Comparison of ENCODE assay signal across 20 cellular contexts in the genomic region with DNA sequence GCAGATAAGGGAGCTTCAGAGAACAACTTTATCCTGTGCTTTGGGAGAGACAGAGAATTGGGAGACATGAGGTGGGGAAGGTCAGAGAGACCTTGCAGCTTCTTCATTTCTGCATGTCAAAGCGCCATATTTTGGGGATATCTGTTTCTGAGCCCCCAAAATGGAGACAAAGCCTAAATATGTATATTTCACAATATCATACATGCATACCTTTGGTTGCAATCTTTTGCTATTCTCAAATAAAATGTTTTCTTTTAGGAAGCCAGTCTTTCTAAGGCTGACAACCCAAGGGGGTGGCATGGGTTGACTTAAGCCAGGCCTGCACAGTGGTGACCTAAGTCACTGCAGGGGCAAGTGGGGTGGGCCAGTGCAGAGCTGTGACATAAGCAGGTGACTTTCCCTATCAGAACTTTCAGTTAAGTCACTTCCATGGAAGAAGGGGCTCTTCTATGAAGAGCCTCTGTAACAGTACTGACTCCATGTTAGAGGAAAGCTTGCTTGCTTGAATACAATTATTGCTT. TPM values are rescaled to one million over a fixed set of nuclear protein-coding genes. Genes with fewer than 3 reads are reported as not detected.
DNase-seq lines count a peak whose midpoint lies in the region; ATAC-seq, FAIRE-seq and TF ChIP-seq lines count a peak whose summit lies in the region.
"Had no signal": no experiment of that assay in that cellular context is flagged by ENCODE, and none has a peak within 500 bp of the region (broad histone marks: within the 10 kb centered on the region; RNA-seq: fewer than 3 reads in every experiment).

No MANE protein-coding gene starts in this region.

- H3K27me3 ChIP-seq in K562 (ENCODE audit: control insufficient read depth in 2 of 2, insufficient read depth in 2 of 2, low read length in 2 of 2), result no peaks in the 10 kb centered on the region
- H3K27me3 ChIP-seq: BLaER1 treated with 17β-estradiol and CSF1 and Interleukin-3, amounts not matched to agents 10 nM and 100 nM had no signal

- no peak for TF ChIP-seq RAD21 in K562 (CRISPR knock-in tag; conservative IDR thresholded peaks at IDR 0.05 in 1 of 2, IDR thresholded peaks at IDR 0.05 in 1 of 2)

- H2AFZ ChIP-seq in K562 (ENCODE audit: low read depth, low read length), result no peak overlapping the region
- H2AFZ ChIP-seq: GM23248 had no signal

- H3K9me1 ChIP-seq in K562 (ENCODE audit: control insufficient read depth, insufficient read depth, low read length), result no peaks in the 10 kb centered on the region

- no peak overlapping the region for H3K9ac ChIP-seq in K562 (ENCODE audit: insufficient read depth in 1 of 2, low read depth in 2 of 2, low read length in 2 of 2)
- H3K9ac ChIP-seq: BLaER1 treated with 17β-estradiol and CSF1 and Interleukin-3, amounts not matched to agents 10 nM and 100 nM; GM23248 had no signal

- CTCF ChIA-PET in HEK293T (lab: Yijun Ruan, JAX), result interaction anchor here (1.8 kb wide), 1 partner anchor 8 kb away, joined by 6 read pairs; no protein-coding TSS in a partner anchor
- CTCF ChIA-PET in K562 (lab: Yijun Ruan, JAX; ENCODE audit: low intra/inter-chr PET ratio), result no interaction called here

- POLR2A ChIA-PET in HEK293T (lab: Yijun Ruan, JAX), result no interaction called here
- POLR2A ChIA-PET in K562 (lab: Yijun Ruan, JAX), result interaction anchor here (1.0 to 2.3 kb wide), 5 partner anchors 8 to 17 kb away, joined by 3 to 10 read pairs (median 3); a partner anchor contains a TSS

- peaks cover 3% of the 10 kb centered on the region for H3K36me3 Mint-ChIP-seq in activated T-helper 2 cell treated with anti-CD3 and anti-CD28 coated beads, Interferon-gamma antibody, Interleukin-2, Interleukin-4, amounts not matched to agents 10 μg/mL and 5 μg/mL and 100 μg/mL, durations not matched to agents 14 hours and 24 hours and 36 hours (ENCODE audit: low read depth)
- H3K36me3 Mint-ChIP-seq: CD8-positive, alpha-beta T cell had no signal

- no TSS peak for BruUV-seq in K562 (replicated peaks; lab: Mats Ljungman, UMichigan)

- 17% methylated on average over 1 of the region's 1 CpG for WGBS in K562 (ENCODE audit: insufficient coverage, low coverage, missing lambda C conversion rate)

- H3K27ac Mint-ChIP-seq in activated T-helper 2 cell treated with anti-CD3 and anti-CD28 coated beads, Interferon-gamma antibody, Interleukin-2, Interleukin-4, amounts not matched to agents 10 μg/mL and 5 μg/mL and 100 μg/mL, durations not matched to agents 14 hours and 24 hours and 36 hours, result no peak overlapping the region
- H3K27ac Mint-ChIP-seq: B cell; CD8-positive, alpha-beta T cell; HFFc6; IgD-negative memory B cell had no signal

- no peaks in the 10 kb centered on the region for H3K9me3 ChIP-seq in K562 (replicated peaks; ENCODE audit: control insufficient read depth, insufficient read depth, low read depth, low read length)

- TF ChIP-seq POLR2A in K562 (conservative IDR thresholded peaks at IDR 0.05), result no peak

- no peak overlapping the region for H3K4me2 ChIP-seq in K562 (ENCODE audit: insufficient read depth, low read length)
- H3K4me2 ChIP-seq: BLaER1 treated with 17β-estradiol and CSF1 and Interleukin-3, amounts not matched to agents 10 nM and 100 nM had no signal

- no peak overlapping the region for H3K4me3 ChIP-seq in K562
- H3K4me3 ChIP-seq: BLaER1 treated with 17β-estradiol and CSF1 and Interleukin-3, amounts not matched to agents 10 nM and 100 nM; GM23248; HAP-1 had no signal

- no peak overlapping the region for H3K27ac ChIP-seq in K562 (ENCODE audit: extremely low read depth, low read depth, low read length)
- H3K27ac ChIP-seq: BLaER1 treated with 17β-estradiol and CSF1 and Interleukin-3, amounts not matched to agents 10 nM and 100 nM; GM23248; HL-60 had no signal

- FAIRE-seq in K562 (lab: Jason Lieb, UNC), result no peak
- FAIRE-seq: GM12891, GM19239 had no signal

- TF ChIP-seq EP300 in K562 (IDR thresholded peaks at IDR 0.05; ENCODE audit: low read length), result no peak

- peaks cover 6% of the 10 kb centered on the region for H3K27me3 Mint-ChIP-seq in activated T-helper 2 cell treated with anti-CD3 and anti-CD28 coated beads, Interferon-gamma antibody, Interleukin-2, Interleukin-4, amounts not matched to agents 10 μg/mL and 5 μg/mL and 100 μg/mL, durations not matched to agents 14 hours and 24 hours and 36 hours (ENCODE audit: low read depth)
- H3K27me3 Mint-ChIP-seq: IgD-negative memory B cell had no signal

- H3K79me2 ChIP-seq in K562 (ENCODE audit: control insufficient read depth, insufficient read depth, low read length), result no peaks in the 10 kb centered on the region

- no peaks in the 10 kb centered on the region for H4K20me1 ChIP-seq in K562 (replicated peaks; ENCODE audit: control insufficient read depth, insufficient read depth, low read length)
- H4K20me1 ChIP-seq: BLaER1 treated with 17β-estradiol and CSF1 and Interleukin-3, amounts not matched to agents 10 nM and 100 nM had no signal

- H3K4me3 Mint-ChIP-seq in activated T-helper 2 cell treated with anti-CD3 and anti-CD28 coated beads, Interferon-gamma antibody, Interleukin-2, Interleukin-4, amounts not matched to agents 10 μg/mL and 5 μg/mL and 100 μg/mL, durations not matched to agents 14 hours and 24 hours and 36 hours (ENCODE audit: low read depth), result no peak overlapping the region
- H3K4me3 Mint-ChIP-seq: B cell; CD8-positive, alpha-beta T cell; HFFc6; IgD-negative memory B cell had no signal

- H3K36me3 ChIP-seq in K562 (ENCODE audit: control insufficient read depth, insufficient read depth, low read length), result no peaks in the 10 kb centered on the region
- H3K36me3 ChIP-seq: HAP-1 had no signal

- ATAC-seq in K562, result peak; percentile 78
- ATAC-seq: CD8-positive, alpha-beta T cell had no signal

- intact Hi-C loops in K562 (cut with micrococcal nuclease), result no loop called here
- intact Hi-C loops in activated T-helper 2 cell treated with anti-CD3 and anti-CD28 coated beads, Interferon-gamma antibody, Interleukin-2, Interleukin-4, amounts not matched to agents 10 μg/mL and 5 μg/mL and 100 μg/mL, durations not matched to agents 14 hours and 24 hours and 36 hours (cut with micrococcal nuclease), result no loop called here

- TF ChIP-seq CTCF in K562 (IDR thresholded peaks at IDR 0.05 in 2 of 3, conservative IDR thresholded peaks at IDR 0.05 in 1 of 3; ENCODE audit: insufficient read depth in 2 of 3, low read depth in 1 of 3, low read length in 3 of 3), result no peak

- peaks cover 0 to 3% of the 10 kb centered on the region in 2 experiments; a peak in 2 of 5 replicates for H3K4me1 ChIP-seq in K562 (replicated peaks in 1 of 2; ENCODE audit: control insufficient read depth in 2 of 2, insufficient read depth in 2 of 2, low read length in 2 of 2)
- H3K4me1 ChIP-seq: BLaER1 treated with 17β-estradiol and CSF1 and Interleukin-3, amounts not matched to agents 10 nM and 100 nM; HAP-1 had no signal

- H3K9me3 Mint-ChIP-seq in activated T-helper 2 cell treated with anti-CD3 and anti-CD28 coated beads, Interferon-gamma antibody, Interleukin-2, Interleukin-4, amounts not matched to agents 10 μg/mL and 5 μg/mL and 100 μg/mL, durations not matched to agents 14 hours and 24 hours and 36 hours, result peaks cover 16% of the 10 kb centered on the region
- H3K9me3 Mint-ChIP-seq: CD8-positive, alpha-beta T cell; IgD-negative memory B cell had no signal

- DNase-seq in HEK293T (ENCODE audit: extremely low spot score) (peak; percentile 2), K562 (ENCODE audit: extremely low read depth in 1 of 4, low spot score in 3 of 4) (peak in 2 of 4 experiments; percentile 33 to 35), mesenteric fat pad (ENCODE audit: low spot score) (peak; percentile 11), COR-L47 (lab: John Stamatoyannopoulos, UW) (no peak)
- no peak for DNase-seq in activated T-helper 2 cell treated with anti-CD3 and anti-CD28 coated beads, Interferon-gamma antibody, Interleukin-2, Interleukin-4, amounts not matched to agents 10 μg/mL and 5 μg/mL and 100 μg/mL, durations not matched to agents 14 hours and 24 hours and 36 hours (ENCODE audit: low spot score)
- DNase-seq: CD8-positive, alpha-beta T cell; DMS 273 treated with DMSO at 0.1 percent for 48 hours; DMS53; DND-41; EL; GM23248; HFFc6; KG1 had no signal

- H3K4me1 Mint-ChIP-seq in activated T-helper 2 cell treated with anti-CD3 and anti-CD28 coated beads, Interferon-gamma antibody, Interleukin-2, Interleukin-4, amounts not matched to agents 10 μg/mL and 5 μg/mL and 100 μg/mL, durations not matched to agents 14 hours and 24 hours and 36 hours (ENCODE audit: low read depth), result peaks cover 6% of the 10 kb centered on the region

- in situ Hi-C loops in K562 (cut with MboI), result no loop called here

RNA-seq across cellular contexts. Expression of a gene that starts 13.9 kb away (rescaled TPM):
- 49.1 and 124 TPM in 2 replicates for total RNA-seq in K562 (2011; cell fraction: chromatin; rRNA removed; ENCODE audit: low replicate concordance)
- 125 and 127 TPM in 2 replicates for total RNA-seq in K562 (2011; cell fraction: nucleolus; rRNA removed)
- 91.0 and 99.2 TPM in 2 replicates for total RNA-seq in K562 (2011; cell fraction: nucleoplasm; rRNA removed)
- total RNA-seq in K562 (2014; rRNA removed) (228 and 230 TPM in 2 replicates), K562 (2014; rRNA removed; fragmentation: Illumina TruSeq; extraction: Trizol) (26.7 and 47.2 TPM in 2 replicates), K562 (2015; rRNA removed; fragmentation: Illumina TruSeq; extraction: Trizol) (83.8 and 90.1 TPM in 2 replicates), K562 (2021) (112 and 120 TPM in 2 replicates), mesenteric fat pad (38.9 TPM)
- polyA plus RNA-seq in K562 (2011; rRNA removed) (65.9 and 115 TPM in 2 replicates), K562 (2014; fragmentation: Illumina TruSeq; extraction: Trizol) (81.0 and 93.0 TPM in 2 replicates), K562 (2014; fragmentation: Nextera tagmentation; extraction: Ambion mirVana) (10 to 100 TPM; 34.9 to 77.0 TPM), K562 (2014; rRNA removed) (154 and 166 TPM in 2 replicates)
- 142 and 334 TPM in 2 replicates for polyA plus RNA-seq in K562 (2011; cell fraction: cytosol; rRNA removed)
- 277 and 406 TPM in 2 replicates for polyA plus RNA-seq in K562 (2011; cell fraction: nucleus; rRNA removed)
- 90.3 and 111 TPM in 2 replicates for polyA plus RNA-seq in K562 (2012)
- polyA minus RNA-seq in K562 (2011; rRNA and poly(A)+ RNA removed), result 25.6 and 46.0 TPM in 2 replicates
- polyA minus RNA-seq in K562 (2011; cell fraction: cytosol; rRNA and poly(A)+ RNA removed), result 61.9 and 66.6 TPM in 2 replicates
- 48.2 and 76.1 TPM in 2 replicates for polyA minus RNA-seq in K562 (2011; cell fraction: nucleus; rRNA and poly(A)+ RNA removed)
- 47.3 and 53.6 TPM in 2 replicates for total RNA-seq in activated T-helper 2 cell treated with anti-CD3 and anti-CD28 coated beads, Interferon-gamma antibody, Interleukin-2, Interleukin-4, amounts not matched to agents 10 μg/mL and 5 μg/mL and 100 μg/mL, durations not matched to agents 14 hours and 24 hours and 36 hours

RNA-seq across cellular contexts. Expression of a gene that starts 17.1 kb away (rescaled TPM):
- 206 and 587 TPM in 2 replicates for total RNA-seq in K562 (2011; cell fraction: chromatin; rRNA removed; ENCODE audit: low replicate concordance)
- 479 and 565 TPM in 2 replicates for total RNA-seq in K562 (2011; cell fraction: nucleolus; rRNA removed)
- total RNA-seq in K562 (2011; cell fraction: nucleoplasm; rRNA removed), result 351 and 369 TPM in 2 replicates
- total RNA-seq in K562 (2014; rRNA removed) (331 and 360 TPM in 2 replicates), K562 (2014; rRNA removed; fragmentation: Illumina TruSeq; extraction: Trizol) (31.6 and 42.7 TPM in 2 replicates), K562 (2015; rRNA removed; fragmentation: Illumina TruSeq; extraction: Trizol) (129 and 132 TPM in 2 replicates), K562 (2021) (228 and 233 TPM in 2 replicates), mesenteric fat pad (220 TPM)
- polyA plus RNA-seq in K562 (2011; rRNA removed) (192 and 244 TPM in 2 replicates), K562 (2014; fragmentation: Illumina TruSeq; extraction: Trizol) (44.3 and 143 TPM in 2 replicates), K562 (2014; fragmentation: Nextera tagmentation; extraction: Ambion mirVana) (10 to 100 TPM in 1 of 2 experiments, 1 to 10 TPM in 1; 7.0 to 18.1 TPM), K562 (2014; rRNA removed) (285 and 338 TPM in 2 replicates)
- 357 and 647 TPM in 2 replicates for polyA plus RNA-seq in K562 (2011; cell fraction: cytosol; rRNA removed)
- 690 and 902 TPM in 2 replicates for polyA plus RNA-seq in K562 (2011; cell fraction: nucleus; rRNA removed)
- polyA plus RNA-seq in K562 (2012), result 198 and 243 TPM in 2 replicates
- 38.4 and 72.5 TPM in 2 replicates for polyA minus RNA-seq in K562 (2011; rRNA and poly(A)+ RNA removed)
- polyA minus RNA-seq in K562 (2011; cell fraction: cytosol; rRNA and poly(A)+ RNA removed), result 79.7 and 95.8 TPM in 2 replicates
- 159 and 171 TPM in 2 replicates for polyA minus RNA-seq in K562 (2011; cell fraction: nucleus; rRNA and poly(A)+ RNA removed)
- total RNA-seq in activated T-helper 2 cell treated with anti-CD3 and anti-CD28 coated beads, Interferon-gamma antibody, Interleukin-2, Interleukin-4, amounts not matched to agents 10 μg/mL and 5 μg/mL and 100 μg/mL, durations not matched to agents 14 hours and 24 hours and 36 hours, result 219 and 225 TPM in 2 replicates

RNA-seq across cellular contexts. Expression of a gene that starts 19.9 kb away (rescaled TPM):
- total RNA-seq in K562 (2011; cell fraction: chromatin; rRNA removed; ENCODE audit: low replicate concordance), result 16.4 and 31.0 TPM in 2 replicates
- total RNA-seq in K562 (2011; cell fraction: nucleolus; rRNA removed), result 27.0 and 28.6 TPM in 2 replicates
- total RNA-seq in K562 (2011; cell fraction: nucleoplasm; rRNA removed), result 20.4 and 20.5 TPM in 2 replicates
- total RNA-seq in K562 (2014; rRNA removed) (42.2 and 50.8 TPM in 2 replicates), K562 (2014; rRNA removed; fragmentation: Illumina TruSeq; extraction: Trizol) (4.9 and 8.3 TPM in 2 replicates), K562 (2015; rRNA removed; fragmentation: Illumina TruSeq; extraction: Trizol) (18.9 and 23.2 TPM in 2 replicates), K562 (2021) (38.2 and 41.8 TPM in 2 replicates), mesenteric fat pad (5.6 TPM)
- polyA plus RNA-seq in K562 (2011; rRNA removed) (10.8 and 15.6 TPM in 2 replicates), K562 (2014; fragmentation: Illumina TruSeq; extraction: Trizol) (12.5 and 20.9 TPM in 2 replicates), K562 (2014; fragmentation: Nextera tagmentation; extraction: Ambion mirVana) (1 to 10 TPM; 3.2 to 3.8 TPM), K562 (2014; rRNA removed) (34.3 and 48.7 TPM in 2 replicates)
- polyA plus RNA-seq in K562 (2011; cell fraction: cytosol; rRNA removed), result 12.7 and 22.3 TPM in 2 replicates
- 44.7 and 65.7 TPM in 2 replicates for polyA plus RNA-seq in K562 (2011; cell fraction: nucleus; rRNA removed)
- polyA plus RNA-seq in K562 (2012), result 28.9 and 30.6 TPM in 2 replicates
- 1.9 and 2.0 TPM in 2 replicates for polyA minus RNA-seq in K562 (2011; rRNA and poly(A)+ RNA removed)
- 2.3 and 5.9 TPM in 2 replicates for polyA minus RNA-seq in K562 (2011; cell fraction: cytosol; rRNA and poly(A)+ RNA removed)
- polyA minus RNA-seq in K562 (2011; cell fraction: nucleus; rRNA and poly(A)+ RNA removed), result 6.9 and 8.2 TPM in 2 replicates
- 23.9 and 24.5 TPM in 2 replicates for total RNA-seq in activated T-helper 2 cell treated with anti-CD3 and anti-CD28 coated beads, Interferon-gamma antibody, Interleukin-2, Interleukin-4, amounts not matched to agents 10 μg/mL and 5 μg/mL and 100 μg/mL, durations not matched to agents 14 hours and 24 hours and 36 hours

RNA-seq across cellular contexts. Expression of a gene that starts 26.7 kb away (rescaled TPM):
- total RNA-seq in K562 (2011; cell fraction: chromatin; rRNA removed; ENCODE audit: low replicate concordance), result 0.53 and 1.4 TPM in 2 replicates
- 1.2 and 2.2 TPM in 2 replicates for total RNA-seq in K562 (2011; cell fraction: nucleolus; rRNA removed)
- 0.59 and 0.69 TPM in 2 replicates for total RNA-seq in K562 (2011; cell fraction: nucleoplasm; rRNA removed)
- 0.32 and 0.86 TPM in 2 replicates for total RNA-seq in K562 (2014; rRNA removed)
- 0.11 and 0.16 TPM in 2 replicates for total RNA-seq in K562 (2014; rRNA removed; fragmentation: Illumina TruSeq; extraction: Trizol)
- 0.11 and 0.22 TPM in 2 replicates for total RNA-seq in K562 (2015; rRNA removed; fragmentation: Illumina TruSeq; extraction: Trizol)
- total RNA-seq in K562 (2021), result 0.62 and 0.69 TPM in 2 replicates
- polyA plus RNA-seq in K562 (2011; rRNA removed), result 0.08 and 0.20 TPM in 2 replicates
- polyA plus RNA-seq in K562 (2011; cell fraction: cytosol; rRNA removed), result 0.10 and 0.61 TPM in 2 replicates
- polyA plus RNA-seq in K562 (2011; cell fraction: nucleus; rRNA removed), result 0.29 and 1.1 TPM in 2 replicates
- polyA plus RNA-seq in K562 (2012), result 0.39 and 0.47 TPM in 2 replicates
- 0.06 and 0.12 TPM in 2 replicates for polyA plus RNA-seq in K562 (2014; fragmentation: Illumina TruSeq; extraction: Trizol)
- polyA plus RNA-seq in K562 (2014; fragmentation: Nextera tagmentation; extraction: Ambion mirVana), result not detected
- polyA plus RNA-seq in K562 (2014; rRNA removed), result 0.03 and 0.36 TPM in 2 replicates
- 0.09 and 0.18 TPM in 2 replicates for polyA minus RNA-seq in K562 (2011; rRNA and poly(A)+ RNA removed)
- polyA minus RNA-seq in K562 (2011; cell fraction: cytosol; rRNA and poly(A)+ RNA removed), result 0.57 TPM in 1 of 2 replicates, not detected in the other
- polyA minus RNA-seq in K562 (2011; cell fraction: nucleus; rRNA and poly(A)+ RNA removed), result 0.40 and 0.44 TPM in 2 replicates
- total RNA-seq in mesenteric fat pad, result 2.6 TPM
- total RNA-seq in activated T-helper 2 cell treated with anti-CD3 and anti-CD28 coated beads, Interferon-gamma antibody, Interleukin-2, Interleukin-4, amounts not matched to agents 10 μg/mL and 5 μg/mL and 100 μg/mL, durations not matched to agents 14 hours and 24 hours and 36 hours, result 0.52 and 0.55 TPM in 2 replicates
- polyA plus RNA-seq: IgD-negative memory B cell had no signal

RNA-seq across cellular contexts. Expression of a gene that starts 40.5 kb away (rescaled TPM):
- 99.7 and 210 TPM in 2 replicates for total RNA-seq in K562 (2011; cell fraction: chromatin; rRNA removed; ENCODE audit: low replicate concordance)
- 245 and 251 TPM in 2 replicates for total RNA-seq in K562 (2011; cell fraction: nucleolus; rRNA removed)
- total RNA-seq in K562 (2011; cell fraction: nucleoplasm; rRNA removed), result 187 and 199 TPM in 2 replicates
- total RNA-seq in K562 (2014; rRNA removed) (325 and 442 TPM in 2 replicates), K562 (2014; rRNA removed; fragmentation: Illumina TruSeq; extraction: Trizol) (120 and 140 TPM in 2 replicates), K562 (2015; rRNA removed; fragmentation: Illumina TruSeq; extraction: Trizol) (192 and 198 TPM in 2 replicates), K562 (2021) (472 and 483 TPM in 2 replicates), mesenteric fat pad (352 TPM)
- polyA plus RNA-seq in K562 (2011; rRNA removed) (351 and 621 TPM in 2 replicates), K562 (2014; fragmentation: Illumina TruSeq; extraction: Trizol) (593 and 811 TPM in 2 replicates), K562 (2014; fragmentation: Nextera tagmentation; extraction: Ambion mirVana) (100 to 1,000 TPM in 1 of 2 experiments, 10 to 100 TPM in 1; 69.8 to 232 TPM), K562 (2014; rRNA removed) (435 and 476 TPM in 2 replicates)
- polyA plus RNA-seq in K562 (2011; cell fraction: cytosol; rRNA removed), result 776 and 1,036 TPM in 2 replicates
- 257 and 274 TPM in 2 replicates for polyA plus RNA-seq in K562 (2011; cell fraction: nucleus; rRNA removed)
- polyA plus RNA-seq in K562 (2012), result 485 and 750 TPM in 2 replicates
- polyA minus RNA-seq in K562 (2011; rRNA and poly(A)+ RNA removed), result 408 and 480 TPM in 2 replicates
- polyA minus RNA-seq in K562 (2011; cell fraction: cytosol; rRNA and poly(A)+ RNA removed), result 429 and 660 TPM in 2 replicates
- 68.0 and 128 TPM in 2 replicates for polyA minus RNA-seq in K562 (2011; cell fraction: nucleus; rRNA and poly(A)+ RNA removed)
- total RNA-seq in activated T-helper 2 cell treated with anti-CD3 and anti-CD28 coated beads, Interferon-gamma antibody, Interleukin-2, Interleukin-4, amounts not matched to agents 10 μg/mL and 5 μg/mL and 100 μg/mL, durations not matched to agents 14 hours and 24 hours and 36 hours, result 409 and 410 TPM in 2 replicates

Comparison
In these comparisons a context has a peak if more than half of its experiments do, and no peak if none do; other contexts are left out.
1. DNase-seq: peak in HEK293T (single experiment) and mesenteric fat pad (single experiment); none in COR-L47 (single experiment) and activated T-helper 2 cell treated with anti-CD3 and anti-CD28 coated beads, Interferon-gamma antibody, Interleukin-2, Interleukin-4, amounts not matched to agents 10 μg/mL and 5 μg/mL and 100 μg/mL, durations not matched to agents 14 hours and 24 hours and 36 hours (single experiment).